In the genomic region with DNA sequence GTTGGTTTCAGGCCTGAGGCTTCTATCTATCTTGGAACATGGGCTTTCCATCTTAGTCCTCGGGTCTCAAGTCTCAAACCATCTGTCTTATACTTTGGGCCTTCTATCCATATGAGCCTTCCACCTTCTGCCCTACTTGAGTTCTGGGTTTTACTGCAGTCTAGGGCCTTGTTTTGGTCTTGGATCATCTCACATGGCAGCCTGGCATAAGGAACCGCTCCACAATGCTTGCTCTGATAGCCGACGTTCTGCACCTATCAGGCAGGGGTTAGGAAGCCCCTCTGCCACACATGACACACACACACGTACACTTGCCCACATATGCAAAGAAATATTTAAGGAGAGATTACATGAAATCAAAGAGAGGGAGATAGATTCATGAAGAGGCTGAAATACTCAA, we compare ENCODE assay signal across 34 cellular contexts. TPM values are rescaled to one million over a fixed set of nuclear protein-coding genes. Genes with fewer than 3 reads are reported as not detected.
DNase-seq lines count a peak whose midpoint lies in the region; ATAC-seq and TF ChIP-seq lines count a peak whose summit lies in the region.
"Had no signal": no experiment of that assay in that cellular context is flagged by ENCODE, and none has a peak within 500 bp of the region (broad histone marks: within the 10 kb centered on the region; RNA-seq: fewer than 3 reads in every experiment).

No MANE protein-coding gene starts in this region.

- H3K4me3 Mint-ChIP-seq in activated naive CD4-positive, alpha-beta T cell treated with anti-CD3 and anti-CD28 coated beads for 36 hours: no peak overlapping the region
- H3K4me3 Mint-ChIP-seq: B cell; CD14-positive monocyte; CD4-positive, alpha-beta memory T cell; CD4-positive, alpha-beta T cell; CD4-positive, CD25-positive, alpha-beta regulatory T cell; CD8-positive, alpha-beta memory T cell; CD8-positive, alpha-beta T cell had no signal

- in situ Hi-C loops in mammary epithelial cell (cut with MboI; ENCODE audit: low sequenced_read_pairs in 2 of 2): no loop called here

- ATAC-seq in activated naive CD4-positive, alpha-beta T cell treated with anti-CD3 and anti-CD28 coated beads, Interleukin-2, amount 50 U/mL, for 72 hours: no peak
- ATAC-seq: A549; CD8-positive, alpha-beta T cell had no signal

- H3K9me3 Mint-ChIP-seq in activated naive CD4-positive, alpha-beta T cell treated with anti-CD3 and anti-CD28 coated beads for 36 hours: no peaks in the 10 kb centered on the region
- peaks cover 0 to 4% of the 10 kb centered on the region in 2 donors for H3K9me3 Mint-ChIP-seq in activated naive CD4-positive, alpha-beta T cell treated with anti-CD3 and anti-CD28 coated beads, Interleukin-2, amount 50 U/mL, for 72 hours
- H3K9me3 Mint-ChIP-seq: CD4-positive, alpha-beta memory T cell; CD4-positive, alpha-beta T cell; CD4-positive, CD25-positive, alpha-beta regulatory T cell; CD8-positive, alpha-beta memory T cell; CD8-positive, alpha-beta T cell had no signal

- H3K36me3 ChIP-seq in mammary epithelial cell (ENCODE audit: insufficient read depth, low read length): peaks cover 16% of the 10 kb centered on the region
- H3K36me3 ChIP-seq in breast epithelium: peaks cover 3% of the 10 kb centered on the region
- H3K36me3 ChIP-seq in HEK293 (ENCODE audit: control insufficient read depth in 2 of 2, insufficient read depth in 1 of 2, low read length in 2 of 2): peaks cover 97 to 99% of the 10 kb centered on the region in 2 experiments
- H3K36me3 ChIP-seq: BE2C had no signal

- H3K9ac ChIP-seq in mammary epithelial cell (ENCODE audit: insufficient read depth, low read length): no peak overlapping the region
- H3K9ac ChIP-seq: BLaER1; BLaER1 treated with 17β-estradiol and CSF1 and Interleukin-3, amounts not matched to agents 10 nM and 100 nM had no signal

- no peak overlapping the region for H3K4me3 ChIP-seq in mammary epithelial cell (replicated peaks in 1 of 3; ENCODE audit: insufficient read depth in 1 of 3, low read depth in 2 of 3, low read length in 3 of 3)
- H3K4me3 ChIP-seq in breast epithelium: no peak overlapping the region
- H3K4me3 ChIP-seq in HEK293 (ENCODE audit: low read depth, low read length): no peak overlapping the region
- H3K4me3 ChIP-seq: A549; BLaER1; BLaER1 treated with 17β-estradiol and CSF1 and Interleukin-3, amounts not matched to agents 10 nM and 100 nM had no signal

- H2AFZ ChIP-seq in mammary epithelial cell (ENCODE audit: low read depth, low read length): no peak overlapping the region

- no peak overlapping the region for H3K4me2 ChIP-seq in mammary epithelial cell (ENCODE audit: insufficient read depth, low read depth, low read length)
- H3K4me2 ChIP-seq: A549; BLaER1; BLaER1 treated with 17β-estradiol and CSF1 and Interleukin-3, amounts not matched to agents 10 nM and 100 nM had no signal

- H3K36me3 Mint-ChIP-seq in activated naive CD4-positive, alpha-beta T cell treated with anti-CD3 and anti-CD28 coated beads for 36 hours (ENCODE audit: low read depth): no peaks in the 10 kb centered on the region
- no peaks in the 10 kb centered on the region for H3K36me3 Mint-ChIP-seq in activated naive CD4-positive, alpha-beta T cell treated with anti-CD3 and anti-CD28 coated beads, Interleukin-2, amount 50 U/mL, for 72 hours
- H3K36me3 Mint-ChIP-seq: CD8-positive, alpha-beta T cell had no signal

- POLR2A ChIA-PET in HEK293 (lab: Yijun Ruan, JAX): no interaction called here

- dilution Hi-C loops in mammary epithelial cell (cut with HindIII; ENCODE audit: low sequenced_read_pairs): no loop called here

- H3K9me3 ChIP-seq in mammary epithelial cell (replicated peaks; ENCODE audit: insufficient read depth, low read length) (no peaks in the 10 kb centered on the region), breast epithelium (no peaks in the 10 kb centered on the region), HEK293 (ENCODE audit: control insufficient read depth, insufficient read depth, low read depth, low read length) (no peaks in the 10 kb centered on the region)
- H3K9me3 ChIP-seq: A549; BE2C; BLaER1; BLaER1 treated with 17β-estradiol and CSF1 and Interleukin-3, amounts not matched to agents 10 nM and 100 nM; Caco-2 had no signal

- intact Hi-C loops in activated naive CD4-positive, alpha-beta T cell treated with anti-CD3 and anti-CD28 coated beads for 36 hours (cut with micrococcal nuclease): no loop called here
- intact Hi-C loops in mammary epithelial cell (cut with micrococcal nuclease): no loop called here
- intact Hi-C loops in breast epithelium (cut with DNase I; ENCODE audit: low total_unique reads): no loop called here

- H3K27me3 ChIP-seq in mammary epithelial cell (ENCODE audit: insufficient read depth, low read length) (no peaks in the 10 kb centered on the region), breast epithelium (no peaks in the 10 kb centered on the region)
- H3K27me3 ChIP-seq: BE2C; BLaER1; BLaER1 treated with 17β-estradiol and CSF1 and Interleukin-3, amounts not matched to agents 10 nM and 100 nM had no signal

- H3K27ac ChIP-seq in mammary epithelial cell (ENCODE audit: insufficient read depth, low read depth, low read length) (no peak overlapping the region), breast epithelium (no peak overlapping the region), HEK293 (ENCODE audit: extremely low read depth, low read depth, low read length) (peak overlapping the region; percentile 72)
- H3K27ac ChIP-seq: 22Rv1; A549; BLaER1; BLaER1 treated with 17β-estradiol and CSF1 and Interleukin-3, amounts not matched to agents 10 nM and 100 nM; C4-2B had no signal

- no peaks in the 10 kb centered on the region for H3K4me1 ChIP-seq in mammary epithelial cell (ENCODE audit: insufficient read depth, low read length)
- H3K4me1 ChIP-seq in breast epithelium: no peaks in the 10 kb centered on the region
- H3K4me1 ChIP-seq in HEK293 (ENCODE audit: control insufficient read depth, insufficient read depth, low read length): peaks cover 91% of the 10 kb centered on the region
- H3K4me1 ChIP-seq: A549, BE2C, BLaER1, Caco-2 had no signal

- peaks cover 32% of the 10 kb centered on the region for H4K20me1 ChIP-seq in mammary epithelial cell (ENCODE audit: insufficient read depth, low read length)

- TF ChIP-seq POLR2A in breast epithelium (IDR thresholded peaks at IDR 0.05): no peak

- no peaks in the 10 kb centered on the region for H3K4me1 Mint-ChIP-seq in activated naive CD4-positive, alpha-beta T cell treated with anti-CD3 and anti-CD28 coated beads for 36 hours (ENCODE audit: low read depth)
- H3K4me1 Mint-ChIP-seq: B cell had no signal

- 71% methylated on average over 5 of the region's 5 CpGs for WGBS in mammary epithelial cell (ENCODE audit: low coverage, missing lambda C conversion rate)

- no peaks in the 10 kb centered on the region for H3K27me3 Mint-ChIP-seq in activated naive CD4-positive, alpha-beta T cell treated with anti-CD3 and anti-CD28 coated beads for 36 hours (ENCODE audit: low read depth)
- H3K27me3 Mint-ChIP-seq: CD4-positive, CD25-positive, alpha-beta regulatory T cell had no signal

- TSS peak; percentile 15 for BruUV-seq in mammary epithelial cell (replicated peaks; lab: Mats Ljungman, UMichigan)

- DNase-seq in activated naive CD4-positive, alpha-beta T cell treated with anti-CD3 and anti-CD28 coated beads for 36 hours: no peak
- DNase-seq in activated naive CD4-positive, alpha-beta T cell treated with anti-CD3 and anti-CD28 coated beads, Interleukin-2, amount 50 U/mL, for 72 hours (ENCODE audit: low spot score in 2 of 2): no peak
- no peak for DNase-seq in mammary epithelial cell
- DNase-seq in breast epithelium (ENCODE audit: low spot score in 2 of 2): no peak
- no peak for DNase-seq in DMS114 treated with DMSO at 0.1 percent for 48 hours (lab: John Stamatoyannopoulos, UW; ENCODE audit: unreplicated experiment)
- DNase-seq: 8988T; ACHN; AML-193; BE2C; C1 segment of cervical spinal cord; Caco-2; Calu3; CD4-positive, alpha-beta memory T cell; CD4-positive, alpha-beta T cell; CD4-positive, CD25-positive, alpha-beta regulatory T cell; CD8-positive, alpha-beta memory T cell; CD8-positive, alpha-beta T cell; COR-L47; DMS 273 treated with DMSO at 0.1 percent for 48 hours; DMS153; DMS53; DMS79; DMS79 treated with DMSO at 0.1 percent for 48 hours; DND-41; EL had no signal

- TF ChIP-seq CTCF in mammary epithelial cell (conservative IDR thresholded peaks at IDR 0.05 in 1 of 2, IDR thresholded peaks at IDR 0.05 in 1 of 2; ENCODE audit: extremely low read depth in 1 of 2, insufficient read depth in 1 of 2, low read depth in 1 of 2, low read length in 2 of 2): no peak
- no peak for TF ChIP-seq CTCF in breast epithelium (IDR thresholded peaks at IDR 0.05)
- TF ChIP-seq CTCF in HEK293 (tag by site-specific recombination; IDR thresholded peaks at IDR 0.05): no peak

- CTCF ChIA-PET in activated naive CD4-positive, alpha-beta T cell treated with anti-CD3 and anti-CD28 coated beads for 36 hours (lab: Charles Lee): no interaction called here
- CTCF ChIA-PET in mammary epithelial cell (lab: Charles Lee; ENCODE audit: low non-redundant PET) (no interaction called here), HEK293 (lab: Yijun Ruan, JAX) (no interaction called here)

- H3K27ac Mint-ChIP-seq in activated naive CD4-positive, alpha-beta T cell treated with anti-CD3 and anti-CD28 coated beads for 36 hours: peak overlapping the region; percentile 9
- no peak overlapping the region for H3K27ac Mint-ChIP-seq in activated naive CD4-positive, alpha-beta T cell treated with anti-CD3 and anti-CD28 coated beads, Interleukin-2, amount 50 U/mL, for 72 hours
- H3K27ac Mint-ChIP-seq: B cell; CD4-positive, alpha-beta memory T cell; CD4-positive, alpha-beta T cell; CD8-positive, alpha-beta T cell had no signal

- H3K79me2 ChIP-seq in mammary epithelial cell (ENCODE audit: insufficient read depth, low read length): peaks cover 54% of the 10 kb centered on the region

RNA-seq across cellular contexts. Expression of a gene that starts 25.5 kb away (rescaled TPM):
- not detected for total RNA-seq in activated naive CD4-positive, alpha-beta T cell treated with anti-CD3 and anti-CD28 coated beads for 36 hours
- not detected for total RNA-seq in activated naive CD4-positive, alpha-beta T cell treated with anti-CD3 and anti-CD28 coated beads, Interleukin-2, amount 50 U/mL, for 72 hours
- total RNA-seq in mammary epithelial cell (100 to 1,000 TPM in 1 of 2 donors, 10 to 100 TPM in 1; 71.2 to 163 TPM), breast epithelium (100 to 1,000 TPM in 2 of 3 donors, under 1 TPM in 1; 0.48 to 472 (median 378) TPM)
- 33.7 TPM for polyA plus RNA-seq in mammary epithelial cell
- polyA minus RNA-seq in mammary epithelial cell: 80.4 TPM
- total RNA-seq: A172; B cell; CD4-positive, alpha-beta memory T cell; CD4-positive, alpha-beta T cell; CD8-positive, alpha-beta memory T cell; CD8-positive, alpha-beta T cell had no signal
